In the genomic region with DNA sequence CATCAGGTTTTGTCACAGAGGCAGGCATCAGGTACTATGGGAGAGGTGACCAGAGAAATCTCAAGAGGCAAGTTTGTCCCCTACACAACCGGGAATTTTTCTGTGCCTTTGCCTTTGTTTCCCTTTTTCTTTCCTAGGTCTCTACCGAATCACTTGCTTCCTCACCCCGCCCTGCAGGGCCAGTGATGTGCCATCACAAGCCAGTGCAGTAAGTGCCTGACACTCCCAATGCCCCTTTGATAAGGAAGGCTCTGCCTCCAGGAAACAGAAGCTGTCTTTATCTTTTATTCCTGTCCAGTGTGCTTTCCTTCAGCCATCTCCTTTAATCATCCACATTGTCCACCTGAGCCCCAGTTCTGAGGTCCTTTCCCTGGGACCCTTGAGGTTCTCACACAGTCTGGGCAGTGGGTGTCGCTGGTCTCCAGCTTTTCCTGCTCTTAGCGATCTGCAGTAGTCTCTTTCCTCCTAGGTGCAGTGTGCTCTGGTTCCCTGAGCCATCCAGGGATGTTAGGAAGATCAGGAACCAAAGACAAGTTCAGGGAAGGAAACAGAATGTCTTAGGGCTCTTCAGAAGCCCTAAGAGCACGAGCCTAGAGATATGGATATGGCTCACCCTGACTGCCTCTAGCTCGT, we compare ENCODE assay signal across 8 cellular contexts. TPM values are rescaled to one million over a fixed set of nuclear protein-coding genes. Genes with fewer than 3 reads are reported as not detected.
A peak's percentile ranks its signal among the peaks of the same experiment; 100 is the strongest.
DNase-seq lines count a peak whose midpoint lies in the region; TF ChIP-seq lines count a peak whose summit lies in the region.

No MANE protein-coding gene starts in this region.

- H3K9me3 ChIP-seq in liver (ENCODE audit: control insufficient read depth in 4 of 4, low read length in 3 of 4) (no peaks in the 10 kb centered on the region), uterus (no peaks in the 10 kb centered on the region)

- DNase-seq in NCI-H1436 (lab: John Stamatoyannopoulos, UW) (peak; percentile 2), NCI-H1436 treated with DMSO at 0.1 percent for 48 hours (lab: John Stamatoyannopoulos, UW) (no peak), NCI-H2107 treated with DMSO at 0.1 percent for 48 hours (lab: John Stamatoyannopoulos, UW; ENCODE audit: unreplicated experiment) (peak; percentile 24), brain microvascular endothelial cell (peak; percentile 12), uterus (peak; percentile 29 to 41), lower leg skin (ENCODE audit: low spot score in 2 of 2) (no peak)
- no peak for DNase-seq in activated naive CD4-positive, alpha-beta T cell treated with anti-CD3 and anti-CD28 coated beads, Interleukin-2, amount 50 U/mL, for 16 hours

- H3K27me3 ChIP-seq in brain microvascular endothelial cell (replicated peaks) (no peaks in the 10 kb centered on the region), liver (ENCODE audit: control insufficient read depth in 4 of 4, insufficient read depth in 4 of 4, low read length in 3 of 4) (peaks cover 0 to 5% (median 0%) of the 10 kb centered on the region in 4 donors), uterus (no peaks in the 10 kb centered on the region)

- intact Hi-C loops in uterus (cut with DNase I; ENCODE audit: low total_unique reads) = loop anchor here (5.0 kb wide), 1 partner anchor 168 kb away; no protein-coding TSS in a partner anchor
- intact Hi-C loops in lower leg skin (cut with DNase I; ENCODE audit: low total_unique reads) = loop anchor here (10.0 kb wide), 1 partner anchor 171 kb away; no protein-coding TSS in a partner anchor

- no peak for TF ChIP-seq POLR2A in uterus (IDR thresholded peaks at IDR 0.05)
- TF ChIP-seq POLR2A in lower leg skin (IDR thresholded peaks at IDR 0.05) = no peak

- in situ Hi-C loops in brain microvascular endothelial cell (cut with HindIII; ENCODE audit: low pct_ligation_motif_present, low sequenced_read_pairs) = no loop called here

- 40% methylated on average over 7 of the region's 7 CpGs for WGBS in liver
- WGBS in lower leg skin, 2 donors = 39 to 40% methylated on average over 7 of the region's 7 CpGs

- no peaks in the 10 kb centered on the region for H3K4me1 ChIP-seq in liver (ENCODE audit: control insufficient read depth in 4 of 4, insufficient read depth in 4 of 4, low read length in 3 of 4)
- H3K4me1 ChIP-seq in uterus = no peaks in the 10 kb centered on the region

- peak; percentile 78 to 87 for TF ChIP-seq RAD21 in liver (IDR thresholded peaks at IDR 0.05)

- H3K27ac ChIP-seq in brain microvascular endothelial cell = no peak overlapping the region
- H3K27ac ChIP-seq in liver (ENCODE audit: low read depth in 1 of 2, low read length in 2 of 2) = no peak overlapping the region
- H3K27ac ChIP-seq in uterus = no peak overlapping the region

- no peak overlapping the region for H3K4me3 ChIP-seq in brain microvascular endothelial cell (ENCODE audit: low read depth, low read length)
- H3K4me3 ChIP-seq in liver (ENCODE audit: low read depth in 1 of 3, low read length in 3 of 3) = no peak overlapping the region
- no peak overlapping the region for H3K4me3 ChIP-seq in uterus
- H3K4me3 ChIP-seq in lower leg skin (ENCODE audit: low read depth, poor library complexity, severe bottlenecking) = no peak overlapping the region

- no peaks in the 10 kb centered on the region for H3K36me3 ChIP-seq in brain microvascular endothelial cell (replicated peaks)
- no peaks in the 10 kb centered on the region for H3K36me3 ChIP-seq in liver (ENCODE audit: control insufficient read depth in 4 of 4, insufficient read depth in 3 of 4, low read depth in 1 of 4, low read length in 3 of 4)
- no peaks in the 10 kb centered on the region for H3K36me3 ChIP-seq in uterus

- no peak overlapping the region for H3K9ac ChIP-seq in liver (ENCODE audit: low read depth in 1 of 2, low read length in 2 of 2)

- TF ChIP-seq CTCF in brain microvascular endothelial cell (IDR thresholded peaks at IDR 0.05; ENCODE audit: low read depth, low read length, missing control alignments) (peak; percentile 59), liver (IDR thresholded peaks at IDR 0.05; ENCODE audit: low read depth, low read length, missing input control) (peak; percentile 48), uterus (IDR thresholded peaks at IDR 0.05) (peak; percentile 54 to 65 (median 60)), lower leg skin (IDR thresholded peaks at IDR 0.05) (no peak)

TF ChIP-seq in liver, 16 proteins besides CTCF, POLR2A, EP300 and RAD21:
- TF ChIP-seq NR2F2 (IDR thresholded peaks at IDR 0.05) (no peak), TAF1 (conservative IDR thresholded peaks at IDR 0.05) (no peak), ATF3 (IDR thresholded peaks at IDR 0.05) (no peak), GABPA (IDR thresholded peaks at IDR 0.05 in 1 of 2, conservative IDR thresholded peaks at IDR 0.05 in 1 of 2) (no peak), SP1 (IDR thresholded peaks at IDR 0.05) (no peak), HNF4G (IDR thresholded peaks at IDR 0.05) (no peak), ZBTB33 (IDR thresholded peaks at IDR 0.05) (no peak), RXRA (IDR thresholded peaks at IDR 0.05) (no peak), MAX (IDR thresholded peaks at IDR 0.05) (no peak), FOXA1 (IDR thresholded peaks at IDR 0.05) (no peak)

RNA-seq across cellular contexts. Expression of gene GJA5, which starts 36.6 kb away (rescaled TPM):
- total RNA-seq in liver = 1 to 10 TPM; 1.5 to 1.8 TPM
- polyA plus RNA-seq in liver = 1 to 10 TPM in 1 of 2 donors, under 1 TPM in 1; 0.70 to 1.0 TPM
- 10 to 100 TPM in 3 of 4 donors, 1 to 10 TPM in 1; 10.0 to 24.5 (median 15.1) TPM for total RNA-seq in uterus
- 1 to 10 TPM; 2.0 to 6.6 (median 3.5) TPM for total RNA-seq in lower leg skin

RNA-seq across cellular contexts. Expression of gene ACP6, which starts 53.5 kb away (rescaled TPM):
- total RNA-seq in liver = 1 to 10 TPM; 4.7 to 8.6 TPM
- polyA plus RNA-seq in liver = 10 to 100 TPM in 1 of 2 donors, 1 to 10 TPM in 1; 7.1 to 18.1 TPM
- 10 to 100 TPM in 2 of 4 donors, 1 to 10 TPM in 2; 3.6 to 29.3 (median 9.7) TPM for total RNA-seq in uterus
- total RNA-seq in lower leg skin = 10 to 100 TPM; 11.5 to 18.5 (median 14.2) TPM

Comparison
In these comparisons a context has a peak if more than half of its experiments do, and no peak if none do; other contexts are left out.
1. DNase-seq: peak in NCI-H1436 (single experiment), NCI-H2107 treated with DMSO at 0.1 percent for 48 hours (single experiment), brain microvascular endothelial cell (single experiment) and uterus (2 of 2); none in NCI-H1436 treated with DMSO at 0.1 percent for 48 hours (single experiment), activated naive CD4-positive, alpha-beta T cell treated with anti-CD3 and anti-CD28 coated beads, Interleukin-2, amount 50 U/mL, for 16 hours (single experiment) and lower leg skin (0 of 2).
2. CTCF ChIP-seq: peak in brain microvascular endothelial cell (single experiment), liver (single experiment) and uterus (4 of 4); none in lower leg skin (0 of 3).